ENCODE assay signal across 22 cellular contexts in the genomic region with DNA sequence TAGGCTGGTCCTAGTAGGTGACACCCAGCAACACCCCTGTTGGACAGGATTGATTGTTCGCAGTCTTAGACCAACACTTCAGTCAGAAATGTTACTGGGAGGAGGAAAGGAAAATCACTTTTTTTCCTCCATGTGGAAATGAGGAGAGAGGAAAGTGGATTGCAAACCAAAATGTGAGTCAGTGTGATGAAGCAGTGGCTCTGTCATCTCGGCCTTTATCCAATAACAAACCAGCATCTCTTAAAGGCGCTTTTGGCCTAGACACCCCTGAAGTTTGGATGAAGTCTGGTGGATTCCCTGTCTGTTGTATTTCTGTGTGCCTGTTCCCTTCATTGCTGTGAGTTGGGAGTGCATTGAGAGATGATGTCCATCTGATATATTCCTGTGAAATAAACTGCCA. TPM values are rescaled to one million over a fixed set of nuclear protein-coding genes. Genes with fewer than 3 reads are reported as not detected.
A peak's percentile ranks its signal among the peaks of the same experiment; 100 is the strongest.
DNase-seq lines count a peak whose midpoint lies in the region; TF ChIP-seq lines count a peak whose summit lies in the region.
"Had no signal": no experiment of that assay in that cellular context is flagged by ENCODE, and none has a peak within 500 bp of the region (broad histone marks: within the 10 kb centered on the region; RNA-seq: fewer than 3 reads in every experiment).

No MANE protein-coding gene starts in this region.

- 90 to 91% methylated on average over 3 of the region's 3 CpGs for WGBS in lower leg skin, 2 donors

- no peak for TF ChIP-seq CTCF in lower leg skin (IDR thresholded peaks at IDR 0.05)
- no peak for TF ChIP-seq CTCF in coronary artery (IDR thresholded peaks at IDR 0.05)

- intact Hi-C loops in lower leg skin (cut with DNase I; ENCODE audit: low total_unique reads) (no loop called here), posterior cingulate gyrus (cut with DNase I) (no loop called here)

- no peak overlapping the region for H3K27ac ChIP-seq in coronary artery
- H3K27ac ChIP-seq: PC-9 had no signal

- DNase-seq in HCEC 1CT (peak; percentile 37), RPMI7951 (ENCODE audit: low read depth) (peak; percentile 8), fibroblast of peridontal ligament (ENCODE audit: extremely low read depth) (peak; percentile 65), lower leg skin (ENCODE audit: low spot score in 2 of 2) (no peak), posterior cingulate gyrus (no peak), CD1c-positive myeloid dendritic cell (ENCODE audit: extremely low spot score) (no peak), coronary artery (ENCODE audit: low spot score) (no peak)
- DNase-seq: Calu3; CD8-positive, alpha-beta memory T cell; DMS153; GDM1; KBM-7; NCI-H1105 treated with DMSO at 0.1 percent for 48 hours; NCI-H2029 treated with DMSO at 0.1 percent for 48 hours; NCI-H226; NCI-H510A treated with DMSO at 0.1 percent for 48 hours; NCI-H748 treated with DMSO at 0.1 percent for 48 hours; PC-9 had no signal

- no peak for TF ChIP-seq POLR2A in lower leg skin (IDR thresholded peaks at IDR 0.05)

- H3K4me3 ChIP-seq in lower leg skin (ENCODE audit: low read depth, poor library complexity, severe bottlenecking): no peak overlapping the region
- no peak overlapping the region for H3K4me3 ChIP-seq in coronary artery
- H3K4me3 ChIP-seq: BLaER1 treated with 17β-estradiol and CSF1 and Interleukin-3, amounts not matched to agents 10 nM and 100 nM; PC-9 had no signal

RNA-seq across cellular contexts. Expression of gene SLC46A2, which starts 16.7 kb away (rescaled TPM):
- not detected in 2 replicates for total RNA-seq in RPMI7951 (2014; rRNA removed; shearing (Covaris generic))
- total RNA-seq in lower leg skin: 10 to 100 TPM; 49.5 to 95.9 (median 63.0) TPM
- total RNA-seq: Calu3; CD8-positive, alpha-beta memory T cell; Daoy; H4; HepG2; PC-9 had no signal

Comparison
In these comparisons a context has a peak if more than half of its experiments do, and no peak if none do; other contexts are left out.
1. DNase-seq: peak in HCEC 1CT (single experiment), RPMI7951 (single experiment) and fibroblast of peridontal ligament (single experiment); none in lower leg skin (0 of 2), posterior cingulate gyrus (0 of 10), CD1c-positive myeloid dendritic cell (single experiment) and coronary artery (single experiment).
2. RNA of gene SLC46A2, which starts 16.7 kb away (total RNA-seq): 49.5 to 95.9 TPM in lower leg skin; not detected in RPMI7951; every median in the first group is over 10 times any median in the second.